ENCODE assay signal across 19 cellular contexts in genomic region chr11:70290341-70291065, GRCh38. TPM values are rescaled to one million over a fixed set of nuclear protein-coding genes. Genes with fewer than 3 reads are reported as not detected.
DNase-seq lines count a peak whose midpoint lies in the region; ATAC-seq, FAIRE-seq and TF ChIP-seq lines count a peak whose summit lies in the region.
"Had no signal": no experiment of that assay in that cellular context is flagged by ENCODE, and none has a peak within 500 bp of the region (broad histone marks: within the 10 kb centered on the region; RNA-seq: fewer than 3 reads in every experiment).

No MANE protein-coding gene starts in this region.

- no peak for DNase-seq in GM23338 (ENCODE audit: low spot score)
- DNase-seq in caudate nucleus (lab: John Stamatoyannopoulos, UW): peak in 4 of 61 donors; percentile 12 to 42 (median 28)
- DNase-seq in keratinocyte (ENCODE audit: low read depth, low spot score): no peak
- DNase-seq in putamen (ENCODE audit: low spot score): peak; percentile 52
- DNase-seq in neuronal stem cell (ENCODE audit: low spot score): no peak
- DNase-seq in activated CD8-positive, alpha-beta T cell treated with anti-CD3 and anti-CD28 coated beads, Interleukin-2, amount 10 ng/mL, durations not matched to agents 7 days and 5 days: no peak
- DNase-seq: CD4-positive, alpha-beta T cell; GDM1; H9; IMR-90; NCI-H1417; NCI-H187; NCI-H226; NCI-H524 treated with DMSO at 0.1 percent for 48 hours; PC-3 had no signal

- H3K9me3 ChIP-seq in keratinocyte (ENCODE audit: control insufficient read depth, low read depth, low read length) (no peaks in the 10 kb centered on the region), neuronal stem cell (replicated peaks in 1 of 2; ENCODE audit: control insufficient read depth in 2 of 2, insufficient read depth in 1 of 2, low read depth in 1 of 2, low read length in 2 of 2) (peaks cover 0 to 6% of the 10 kb centered on the region in 2 donors)
- H3K9me3 ChIP-seq: Caco-2 had no signal

- no peak for TF ChIP-seq CTCF in GM23338 (conservative IDR thresholded peaks at IDR 0.05; ENCODE audit: low read depth in 2 of 2)
- no peak for TF ChIP-seq CTCF in keratinocyte (optimal IDR thresholded peaks at IDR 0.05 in 1 of 3, IDR thresholded peaks at IDR 0.05 in 1 of 3, conservative IDR thresholded peaks at IDR 0.05 in 1 of 3; ENCODE audit: extremely low read depth in 1 of 3, insufficient read depth in 2 of 3, low read length in 3 of 3)

- H3K27me3 ChIP-seq in GM23338 (ENCODE audit: insufficient read depth) (no peaks in the 10 kb centered on the region), keratinocyte (ENCODE audit: control insufficient read depth, extremely low read depth, insufficient read depth, low read length) (no peaks in the 10 kb centered on the region), neuronal stem cell (ENCODE audit: control insufficient read depth in 3 of 3, insufficient read depth in 3 of 3, low read depth in 1 of 3, low read length in 3 of 3) (no peaks in the 10 kb centered on the region)

- peaks cover 5% of the 10 kb centered on the region for H3K79me1 ChIP-seq in neuronal stem cell (ENCODE audit: low read depth, low read length)

- H3K4me2 ChIP-seq in GM23338 (no peak overlapping the region), keratinocyte (ENCODE audit: control insufficient read depth, extremely low read depth, insufficient read depth, low read depth, low read length) (peak overlapping the region; percentile 80), neuronal stem cell (ENCODE audit: insufficient read depth, low read length, poor library complexity, severe bottlenecking) (no peak overlapping the region)

- no peaks in the 10 kb centered on the region for H3F3A ChIP-seq in GM23338 (replicated peaks; ENCODE audit: low read depth)

- H2AK5ac ChIP-seq in neuronal stem cell (ENCODE audit: low read depth, low read length): no peak overlapping the region

- CTCF ChIA-PET in activated CD8-positive, alpha-beta T cell treated with anti-CD3 and anti-CD28 coated beads, Interleukin-2, amount 10 ng/mL, durations not matched to agents 7 days and 5 days (lab: Charles Lee): no interaction called here

- no peak overlapping the region for H3K4me3 Mint-ChIP-seq in GM23338
- H3K4me3 Mint-ChIP-seq in activated CD8-positive, alpha-beta T cell treated with anti-CD3 and anti-CD28 coated beads, Interleukin-2, amount 10 ng/mL, durations not matched to agents 7 days and 5 days: no peak overlapping the region
- H3K4me3 Mint-ChIP-seq: CD4-positive, alpha-beta T cell; H9 had no signal

- H3K9me2 ChIP-seq in GM23338 (ENCODE audit: insufficient read depth): no peaks in the 10 kb centered on the region

- H3K4me1 ChIP-seq in GM23338 (ENCODE audit: insufficient read depth) (no peaks in the 10 kb centered on the region), keratinocyte (ENCODE audit: control insufficient read depth, extremely low read depth, insufficient read depth, low read length) (peaks cover 8% of the 10 kb centered on the region), neuronal stem cell (ENCODE audit: control insufficient read depth in 2 of 2, insufficient read depth in 1 of 2, low read depth in 1 of 2, low read length in 2 of 2) (peaks cover 0 to 3% of the 10 kb centered on the region in 2 donors)
- H3K4me1 ChIP-seq: Caco-2 had no signal

- peaks cover 29% of the 10 kb centered on the region for H4K20me1 ChIP-seq in GM23338 (replicated peaks; ENCODE audit: insufficient read depth)
- H4K20me1 ChIP-seq in keratinocyte (ENCODE audit: control insufficient read depth, extremely low read depth, insufficient read depth, low read length): no peaks in the 10 kb centered on the region

- no peak overlapping the region for H4K91ac ChIP-seq in neuronal stem cell (ENCODE audit: low read depth, low read length, poor library complexity)

- peaks cover 80% of the 10 kb centered on the region for H3K79me2 ChIP-seq in GM23338 (replicated peaks; ENCODE audit: insufficient read depth)
- H3K79me2 ChIP-seq in keratinocyte (ENCODE audit: control insufficient read depth, insufficient read depth, low read length): peaks cover 27% of the 10 kb centered on the region

- ATAC-seq in GM23338 (no peak), HG03025 (IDR thresholded peaks at IDR 0.05; ENCODE audit: low FRiP score, unreplicated experiment) (no peak)
- ATAC-seq in activated CD8-positive, alpha-beta T cell treated with anti-CD3 and anti-CD28 coated beads, Interleukin-2, amount 10 ng/mL, durations not matched to agents 7 days and 5 days: no peak
- ATAC-seq: PC-3 had no signal

- H2BK120ac ChIP-seq in neuronal stem cell (ENCODE audit: low read depth, low read length): no peak overlapping the region

- H3K27me3 Mint-ChIP-seq in GM23338 (ENCODE audit: insufficient read depth, low read depth, poor library complexity): peaks cover 12% of the 10 kb centered on the region
- H3K27me3 Mint-ChIP-seq in activated CD8-positive, alpha-beta T cell treated with anti-CD3 and anti-CD28 coated beads, Interleukin-2, amount 10 ng/mL, durations not matched to agents 7 days and 5 days (ENCODE audit: low read depth): no peaks in the 10 kb centered on the region
- H3K27me3 Mint-ChIP-seq: CD4-positive, alpha-beta T cell had no signal

- H3K18ac ChIP-seq in neuronal stem cell (ENCODE audit: low read length): no peak overlapping the region

- H2BK12ac ChIP-seq in neuronal stem cell (ENCODE audit: low read length): no peak overlapping the region

- H3K4me1 Mint-ChIP-seq in GM23338: no peaks in the 10 kb centered on the region
- no peaks in the 10 kb centered on the region for H3K4me1 Mint-ChIP-seq in activated CD8-positive, alpha-beta T cell treated with anti-CD3 and anti-CD28 coated beads, Interleukin-2, amount 10 ng/mL, durations not matched to agents 7 days and 5 days (ENCODE audit: low read depth)

- peak overlapping the region; percentile 55; the same call in 1 of the 2 replicates for H3K27ac ChIP-seq in GM23338 (ENCODE audit: low read depth)
- peak overlapping the region; percentile 44 for H3K27ac ChIP-seq in caudate nucleus (ENCODE audit: low read depth, low read length)
- H3K27ac ChIP-seq in keratinocyte (ENCODE audit: control insufficient read depth, insufficient read depth, low read length): peak overlapping the region; percentile 49
- no peak overlapping the region for H3K27ac ChIP-seq in neuronal stem cell (replicated peaks; ENCODE audit: low read length)

- no peak overlapping the region for H2BK15ac ChIP-seq in neuronal stem cell (ENCODE audit: low read length)

- POLR2A ChIA-PET in activated CD8-positive, alpha-beta T cell treated with anti-CD3 and anti-CD28 coated beads, Interleukin-2, amount 10 ng/mL, durations not matched to agents 7 days and 5 days (lab: Charles Lee): no interaction called here

- no peak overlapping the region for H3K27ac Mint-ChIP-seq in GM23338
- H3K27ac Mint-ChIP-seq in activated CD8-positive, alpha-beta T cell treated with anti-CD3 and anti-CD28 coated beads, Interleukin-2, amount 10 ng/mL, durations not matched to agents 7 days and 5 days: no peak overlapping the region
- H3K27ac Mint-ChIP-seq: CD4-positive, alpha-beta T cell; H9 had no signal

- H3K9me3 Mint-ChIP-seq in GM23338: peaks cover 9% of the 10 kb centered on the region
- no peaks in the 10 kb centered on the region for H3K9me3 Mint-ChIP-seq in activated CD8-positive, alpha-beta T cell treated with anti-CD3 and anti-CD28 coated beads, Interleukin-2, amount 10 ng/mL, durations not matched to agents 7 days and 5 days (ENCODE audit: insufficient read depth)
- H3K9me3 Mint-ChIP-seq: CD4-positive, alpha-beta T cell had no signal

- H3K4me3 ChIP-seq in GM23338 (no peak overlapping the region), keratinocyte (ENCODE audit: control insufficient read depth in 2 of 3, extremely low read depth in 1 of 3, insufficient read depth in 2 of 3, low read depth in 1 of 3, low read length in 3 of 3) (peak overlapping the region in 2 of 3 experiments; percentile 25 to 41), neuronal stem cell (ENCODE audit: low read length in 2 of 2) (no peak overlapping the region)

- H3K4ac ChIP-seq in neuronal stem cell (ENCODE audit: low read length): no peak overlapping the region

- H3K9ac ChIP-seq in keratinocyte (ENCODE audit: control insufficient read depth, extremely low read depth, insufficient read depth, low read length) (no peak overlapping the region), neuronal stem cell (ENCODE audit: low read depth, low read length, poor library complexity) (no peak overlapping the region)

- dilution Hi-C loops in keratinocyte (cut with MboI; ENCODE audit: extremely low pct_ligation_motif_present, low sequenced_read_pairs): no loop called here

- H3K23ac ChIP-seq in neuronal stem cell (ENCODE audit: low read depth, low read length, poor library complexity): no peak overlapping the region

- no peaks in the 10 kb centered on the region for H3K9me1 ChIP-seq in keratinocyte (ENCODE audit: control insufficient read depth, extremely low read depth, insufficient read depth, low read length)

- peaks cover 69% of the 10 kb centered on the region for H3K36me3 Mint-ChIP-seq in GM23338 (ENCODE audit: low read depth)
- H3K36me3 Mint-ChIP-seq in activated CD8-positive, alpha-beta T cell treated with anti-CD3 and anti-CD28 coated beads, Interleukin-2, amount 10 ng/mL, durations not matched to agents 7 days and 5 days (ENCODE audit: low read depth): peaks cover 28% of the 10 kb centered on the region

- H2BK5ac ChIP-seq in neuronal stem cell (ENCODE audit: low read length): no peak overlapping the region

- peak; percentile 20 for FAIRE-seq in keratinocyte (lab: Jason Lieb, UNC)
- FAIRE-seq: A204.1, HTR-8/SVneo had no signal

- peaks cover 37% of the 10 kb centered on the region for H3K36me3 ChIP-seq in GM23338 (ENCODE audit: insufficient read depth)
- H3K36me3 ChIP-seq in keratinocyte (ENCODE audit: control insufficient read depth in 2 of 2, extremely low read depth in 1 of 2, insufficient read depth in 2 of 2, low read length in 2 of 2): peaks cover 7 to 25% of the 10 kb centered on the region in 2 experiments
- H3K36me3 ChIP-seq in neuronal stem cell (replicated peaks in 1 of 2; ENCODE audit: control insufficient read depth in 2 of 2, insufficient read depth in 2 of 2, low read length in 2 of 2): peaks cover 19 to 79% of the 10 kb centered on the region in 2 donors

- H3K14ac ChIP-seq in neuronal stem cell (ENCODE audit: low read length): no peak overlapping the region

- H4K8ac ChIP-seq in neuronal stem cell (ENCODE audit: low read depth, low read length): no peak overlapping the region

- no CpG with 5 or more reads among the region's 8 CpGs for WGBS in neuronal stem cell (ENCODE audit: extremely low coverage in 2 of 2, insufficient read length in 2 of 2, insufficient replicate concordance in 1 of 2), 2 donors

- H2AFZ ChIP-seq in GM23338 (no peak overlapping the region), keratinocyte (ENCODE audit: control insufficient read depth, low read length) (no peak overlapping the region), neuronal stem cell (ENCODE audit: low read length) (no peak overlapping the region)

RNA-seq across cellular contexts. Expression of gene PPFIA1, which starts 20.0 kb away (rescaled TPM):
- total RNA-seq in GM23338 (2014; rRNA removed; shearing (Covaris generic)): 62.0 and 66.6 TPM in 2 replicates
- polyA plus RNA-seq in GM23338 (2016; fragmentation: Nextera tagmentation; extraction: Ambion mirVana) (41.7 and 47.0 TPM in 2 replicates), keratinocyte (27.6 to 34.7 TPM (median 27.9 TPM) in 3 replicates)
- 85.6 TPM for polyA plus RNA-seq in keratinocyte (2011; ENCODE audit: low read depth)
- 21.7 and 22.9 TPM in 2 replicates for polyA plus RNA-seq in keratinocyte (2011; cell fraction: cytosol; rRNA removed)
- polyA plus RNA-seq in keratinocyte (2011; cell fraction: nucleus; rRNA removed): 60.3 and 68.8 TPM in 2 replicates
- 18.9 and 22.5 TPM in 2 replicates for polyA plus RNA-seq in keratinocyte (2012; ENCODE audit: low replicate concordance)
- polyA minus RNA-seq in keratinocyte: 45.3 to 78.4 TPM (median 67.7 TPM) in 3 replicates
- 32.8 TPM for polyA minus RNA-seq in keratinocyte (2011; cell fraction: cytosol; rRNA and poly(A)+ RNA removed)
- polyA minus RNA-seq in keratinocyte (2011; cell fraction: nucleus; rRNA and poly(A)+ RNA removed): 59.6 and 65.8 TPM in 2 replicates
- 27.6 TPM for polyA plus RNA-seq in neuronal stem cell (2013, experiment 1 of 2)
- 28.2 TPM for polyA plus RNA-seq in neuronal stem cell (2013, experiment 2 of 2)
- total RNA-seq in activated CD8-positive, alpha-beta T cell treated with anti-CD3 and anti-CD28 coated beads, Interleukin-2, amount 10 ng/mL, durations not matched to agents 7 days and 5 days: 10 to 100 TPM; 25.3 to 25.7 TPM

Comparison
In these comparisons a context has a peak if more than half of its experiments do, and no peak if none do; other contexts are left out.
1. H3K4me3 ChIP-seq: peak in keratinocyte (2 of 3); none in GM23338 (single experiment) and neuronal stem cell (0 of 2).